ENCODE assay signal across 30 cellular contexts in genomic region chr4:165803005-165803404, GRCh38.
"Had no signal": no experiment of that assay in that cellular context is flagged by ENCODE, and none has a peak within 500 bp of the region (broad histone marks: within the 10 kb centered on the region; RNA-seq: fewer than 3 reads in every experiment).

No MANE protein-coding gene starts in this region.

- H3K27ac ChIP-seq: brain microvascular endothelial cell, coronary artery, dorsolateral prefrontal cortex, WERI-Rb-1 had no signal

- H3K27me3 Mint-ChIP-seq: activated B cell treated with CpG ODN at 0.5 μM for 24 hours; activated CD8-positive, alpha-beta T cell treated with anti-CD3 and anti-CD28 coated beads for 36 hours; activated naive CD8-positive, alpha-beta T cell; activated T-helper 17 cell treated with anti-CD3 and anti-CD28 coated beads, Interleukin-2, amount 50 U/mL, for 72 hours; central memory CD8-positive, alpha-beta T cell; dendritic cell treated with granulocyte-macrophage colony-stimulating factor and Interleukin-4, amounts not matched to agents 40 ng/mL and 50 ng/mL, for 4 days; T-helper 17 cell had no signal

- H3K36me3 Mint-ChIP-seq: activated naive CD8-positive, alpha-beta T cell had no signal

- H3K27me3 ChIP-seq: brain microvascular endothelial cell had no signal

- ATAC-seq: activated CD4-positive, CD25-positive, alpha-beta regulatory T cell treated with anti-CD3 and anti-CD28 coated beads, Interleukin-2, amount 50 U/mL, for 24 hours; activated CD8-positive, alpha-beta T cell treated with anti-CD3 and anti-CD28 coated beads for 36 hours; activated T-cell treated with anti-CD3 and anti-CD28 coated beads, Interleukin-2, amount 50 U/mL, for 4 hours; activated T-helper 17 cell treated with anti-CD3 and anti-CD28 coated beads, Interleukin-2, amount 50 U/mL, for 72 hours; esophagus mucosa; T-helper 17 cell had no signal

- H3K27ac Mint-ChIP-seq: activated B cell treated with CpG ODN at 0.5 μM for 24 hours; activated CD8-positive, alpha-beta T cell treated with anti-CD3 and anti-CD28 coated beads for 36 hours; activated naive CD8-positive, alpha-beta T cell; activated T-helper 17 cell treated with anti-CD3 and anti-CD28 coated beads, Interleukin-2, amount 50 U/mL, for 72 hours; dendritic cell treated with granulocyte-macrophage colony-stimulating factor and Interleukin-4, amounts not matched to agents 40 ng/mL and 50 ng/mL, for 4 days; endodermal cell; T-helper 17 cell; T-helper 2 cell treated with Interferon-gamma antibody and Interleukin-4, amounts not matched to agents 5 μg/mL and 100 μg/mL, for 36 hours had no signal

- H3K9me3 Mint-ChIP-seq: activated B cell treated with CpG ODN at 0.5 μM for 24 hours; activated T-helper 17 cell treated with anti-CD3 and anti-CD28 coated beads, Interleukin-2, amount 50 U/mL, for 72 hours; central memory CD8-positive, alpha-beta T cell; T-helper 2 cell treated with Interferon-gamma antibody and Interleukin-4, amounts not matched to agents 5 μg/mL and 100 μg/mL, for 36 hours had no signal

- H3K36me3 ChIP-seq: brain microvascular endothelial cell, WERI-Rb-1 had no signal

- DNase-seq: activated B cell treated with CpG ODN at 0.5 μM for 24 hours; activated CD4-positive, alpha-beta T cell treated with anti-CD3 and anti-CD28 coated beads for 48 hours; activated CD4-positive, alpha-beta T cell treated with anti-CD3 and anti-CD28 coated beads, Interleukin-2, amount 50 U/mL, for 1 hour; activated CD4-positive, alpha-beta T cell treated with anti-CD3 and anti-CD28 coated beads, Interleukin-2, amount 50 U/mL, for 48 hours; activated CD8-positive, alpha-beta memory T cell treated with anti-CD3 and anti-CD28 coated beads for 24 hours; activated CD8-positive, alpha-beta T cell treated with anti-CD3 and anti-CD28 coated beads for 36 hours; activated effector memory CD4-positive, alpha-beta T cell treated with Interleukin-2 at 50 U/mL for 16 hours; activated gamma-delta T cell treated with Interleukin-2 at 50 U/mL for 16 hours; activated naive CD4-positive, alpha-beta T cell treated with anti-CD3 and anti-CD28 coated beads, Interleukin-2, amount 50 U/mL, for 16 hours; activated naive CD4-positive, alpha-beta T cell treated with Interleukin-2 at 50 U/mL for 16 hours; activated T-cell treated with anti-CD3 and anti-CD28 coated beads, Interleukin-2, amount 50 U/mL, for 4 hours; amniotic stem cell; anterior cingulate cortex; brain microvascular endothelial cell; dorsolateral prefrontal cortex; effector memory CD4-positive, alpha-beta T cell; endodermal cell; foreskin fibroblast; T-helper 1 cell; T-helper 17 cell; T1000; WERI-Rb-1 had no signal

- H3K4me3 Mint-ChIP-seq: activated B cell treated with CpG ODN at 0.5 μM for 24 hours; activated CD8-positive, alpha-beta T cell treated with anti-CD3 and anti-CD28 coated beads for 36 hours; activated naive CD8-positive, alpha-beta T cell; activated T-cell treated with anti-CD3 and anti-CD28 coated beads, Interleukin-2, amount 50 U/mL, for 4 hours; activated T-helper 17 cell treated with anti-CD3 and anti-CD28 coated beads, Interleukin-2, amount 50 U/mL, for 72 hours; central memory CD8-positive, alpha-beta T cell; dendritic cell treated with granulocyte-macrophage colony-stimulating factor and Interleukin-4, amounts not matched to agents 40 ng/mL and 50 ng/mL, for 4 days; endodermal cell; T-helper 17 cell; T-helper 2 cell treated with Interferon-gamma antibody and Interleukin-4, amounts not matched to agents 5 μg/mL and 100 μg/mL, for 36 hours had no signal

- H3K4me3 ChIP-seq: coronary artery, dorsolateral prefrontal cortex had no signal

- H3K4me1 Mint-ChIP-seq: activated B cell treated with CpG ODN at 0.5 μM for 24 hours; activated T-helper 17 cell treated with anti-CD3 and anti-CD28 coated beads, Interleukin-2, amount 50 U/mL, for 72 hours; central memory CD8-positive, alpha-beta T cell; endodermal cell; T-helper 17 cell had no signal
